Comparison of ENCODE assay signal across 9 cellular contexts in the genomic region with DNA sequence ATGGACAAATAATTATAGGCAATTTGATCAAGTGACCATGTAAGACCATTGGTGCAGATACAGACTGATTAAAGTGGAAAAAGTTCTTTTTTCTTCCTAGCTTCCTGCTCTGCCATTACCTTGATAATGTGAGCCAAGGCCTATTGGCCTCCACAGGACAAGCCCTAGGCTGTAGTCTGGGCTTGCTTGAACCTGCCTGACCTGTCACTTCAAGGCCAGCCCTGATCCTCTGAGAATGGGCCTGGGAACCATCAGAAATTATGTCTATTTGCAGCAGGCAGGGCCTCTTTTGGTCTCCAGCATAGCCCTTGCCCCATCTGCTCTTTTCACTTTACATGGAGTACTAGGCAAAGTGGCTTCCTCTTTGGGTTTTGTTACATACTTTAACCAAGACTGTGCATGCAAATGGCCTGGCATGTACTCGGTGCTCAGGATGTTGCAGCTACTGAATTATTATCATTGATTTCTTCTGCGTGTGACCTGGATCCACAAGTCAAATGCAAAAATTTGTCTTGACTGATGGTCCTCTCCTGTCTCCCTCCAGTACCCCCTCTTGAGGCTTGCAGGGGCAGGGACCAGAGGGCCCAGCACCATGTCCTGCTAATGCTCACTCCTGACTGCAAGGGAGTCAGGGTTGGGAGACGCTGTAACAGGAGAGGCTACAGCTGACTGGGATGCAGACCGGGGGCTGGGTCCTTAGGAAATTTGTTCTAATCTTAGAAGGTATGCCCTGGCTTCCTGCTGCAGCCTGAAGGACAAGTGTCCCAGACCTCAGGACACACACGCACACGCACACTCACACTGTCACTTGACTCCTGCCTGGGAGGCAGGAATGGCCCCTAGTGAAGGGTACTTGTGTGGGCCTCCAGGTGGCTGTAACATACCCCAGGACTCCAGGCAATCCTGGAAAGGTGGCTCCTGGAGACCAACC. TPM values are rescaled to one million over a fixed set of nuclear protein-coding genes. Genes with fewer than 3 reads are reported as not detected.
DNase-seq lines count a peak whose midpoint lies in the region; ATAC-seq and TF ChIP-seq lines count a peak whose summit lies in the region.
"Had no signal": no experiment of that assay in that cellular context is flagged by ENCODE, and none has a peak within 500 bp of the region (broad histone marks: within the 10 kb centered on the region; RNA-seq: fewer than 3 reads in every experiment).

No MANE protein-coding gene starts in this region.

- H3K4me1 ChIP-seq in OCI-LY1 (ENCODE audit: insufficient read depth, low read length, severe bottlenecking), result peaks cover 41% of the 10 kb centered on the region

- no peaks in the 10 kb centered on the region for H3K27me3 Mint-ChIP-seq in natural killer cell treated with Interleukin-12 subunit alpha and Interleukin-12 subunit beta and Interleukin-15 and Interleukin-18, amount 100 ng/mL, for 72 hours
- peaks cover 60% of the 10 kb centered on the region for H3K27me3 Mint-ChIP-seq in Calu3 (ENCODE audit: unreplicated experiment)

- H3K79me2 ChIP-seq in OCI-LY1 (ENCODE audit: insufficient read depth, low read length), result peaks cover 19% of the 10 kb centered on the region

- H3K27me3 ChIP-seq in OCI-LY1 (ENCODE audit: insufficient read depth, low read length), result no peaks in the 10 kb centered on the region

- peak; percentile 75 for ATAC-seq in GM18907 (IDR thresholded peaks at IDR 0.05; ENCODE audit: unreplicated experiment)
- peak; percentile 56 for ATAC-seq in HG02588 (IDR thresholded peaks at IDR 0.05; ENCODE audit: unreplicated experiment)
- ATAC-seq in natural killer cell treated with Interleukin-12 subunit alpha and Interleukin-12 subunit beta and Interleukin-15 and Interleukin-18, amount 100 ng/mL, for 72 hours, result peak in 1 of 2 donors; percentile 43

- no TSS peak for BruUV-seq in Calu3 (replicated peaks; lab: Mats Ljungman, UMichigan)

- H4K20me1 ChIP-seq in OCI-LY1 (ENCODE audit: insufficient read depth, low read length), result no peaks in the 10 kb centered on the region

- peaks cover 70 to 72% of the 10 kb centered on the region in 2 donors for H3K4me1 Mint-ChIP-seq in natural killer cell treated with Interleukin-12 subunit alpha and Interleukin-12 subunit beta and Interleukin-15 and Interleukin-18, amount 100 ng/mL, for 72 hours (ENCODE audit: low read depth in 2 of 2)
- no peaks in the 10 kb centered on the region for H3K4me1 Mint-ChIP-seq in Calu3 (ENCODE audit: low read depth, unreplicated experiment)

- no peaks in the 10 kb centered on the region for H3K36me3 Mint-ChIP-seq in natural killer cell treated with Interleukin-12 subunit alpha and Interleukin-12 subunit beta and Interleukin-15 and Interleukin-18, amount 100 ng/mL, for 72 hours
- no peaks in the 10 kb centered on the region for H3K36me3 Mint-ChIP-seq in Calu3 (ENCODE audit: insufficient read depth, unreplicated experiment)

- CTCF ChIA-PET in Calu3 (lab: Charles Lee), result no interaction called here

- H3K27ac ChIP-seq in OCI-LY1 (ENCODE audit: low read depth, low read length, poor library complexity, severe bottlenecking), result peak overlapping the region; percentile 59

- H2AFZ ChIP-seq in OCI-LY1 (ENCODE audit: low read length), result no peak overlapping the region

- H3K4me3 Mint-ChIP-seq in natural killer cell treated with Interleukin-12 subunit alpha and Interleukin-12 subunit beta and Interleukin-15 and Interleukin-18, amount 100 ng/mL, for 72 hours, result no peak overlapping the region
- no peak overlapping the region for H3K4me3 Mint-ChIP-seq in Calu3 (ENCODE audit: low read depth, unreplicated experiment)

- DNase-seq in natural killer cell treated with Interleukin-12 subunit alpha and Interleukin-12 subunit beta and Interleukin-15 and Interleukin-18, amount 100 ng/mL, for 72 hours (ENCODE audit: low spot score), result no peak
- DNase-seq in cerebellar cortex (ENCODE audit: low spot score) (no peak), posterior cingulate gyrus (no peak), Calu3 (no peak)
- DNase-seq: activated CD4-positive, alpha-beta T cell treated with anti-CD3 and anti-CD28 coated beads, Interleukin-2, amount 50 U/mL, for 4 hours; NCI-H146 had no signal

- no peak overlapping the region for H3K4me3 ChIP-seq in OCI-LY1 (ENCODE audit: low read depth, low read length, poor library complexity, severe bottlenecking)

- H3K9me2 ChIP-seq in OCI-LY1 (ENCODE audit: low read depth, low read length), result no peaks in the 10 kb centered on the region

- peaks cover 73% of the 10 kb centered on the region for H3K36me3 ChIP-seq in OCI-LY1 (ENCODE audit: insufficient read depth, low read length)

- no peak overlapping the region; the same call in 1 of the 2 replicates for H3K9ac ChIP-seq in OCI-LY1 (ENCODE audit: low read length)

- intact Hi-C loops in posterior cingulate gyrus (cut with DNase I), result no loop called here
- intact Hi-C loops in Calu3 (cut with micrococcal nuclease; ENCODE audit: unreplicated experiment), result no loop called here

- H3K4me2 ChIP-seq in OCI-LY1 (ENCODE audit: low read length), result peak overlapping the region; percentile 16; the same call in 1 of the 2 replicates

- no peaks in the 10 kb centered on the region for H3F3A ChIP-seq in OCI-LY1 (ENCODE audit: insufficient read depth, low read length)

- H3K27ac Mint-ChIP-seq in natural killer cell treated with Interleukin-12 subunit alpha and Interleukin-12 subunit beta and Interleukin-15 and Interleukin-18, amount 100 ng/mL, for 72 hours, result peak overlapping the region; percentile 44 to 47
- no peak overlapping the region for H3K27ac Mint-ChIP-seq in Calu3 (ENCODE audit: unreplicated experiment)

- no peak for TF ChIP-seq CTCF in OCI-LY1 (IDR thresholded peaks at IDR 0.05; ENCODE audit: low read length)
- TF ChIP-seq CTCF in Calu3 (IDR thresholded peaks at IDR 0.05; ENCODE audit: unreplicated experiment), result no peak

- no peaks in the 10 kb centered on the region for H3K9me3 Mint-ChIP-seq in natural killer cell treated with Interleukin-12 subunit alpha and Interleukin-12 subunit beta and Interleukin-15 and Interleukin-18, amount 100 ng/mL, for 72 hours
- H3K9me3 Mint-ChIP-seq in Calu3 (ENCODE audit: low read depth, unreplicated experiment), result no peaks in the 10 kb centered on the region

- H3K9me3 ChIP-seq in OCI-LY1 (ENCODE audit: low read length), result no peaks in the 10 kb centered on the region

RNA-seq across cellular contexts. Expression of gene RCSD1, which starts 39.4 kb away (rescaled TPM):
- total RNA-seq in natural killer cell treated with Interleukin-12 subunit alpha and Interleukin-12 subunit beta and Interleukin-15 and Interleukin-18, amount 100 ng/mL, for 72 hours, result 10 to 100 TPM; 30.3 to 30.9 TPM
- not detected in 2 replicates for total RNA-seq in Calu3 (2022)

RNA-seq across cellular contexts. Expression of gene MPZL1, which starts 52.3 kb away (rescaled TPM):
- total RNA-seq in natural killer cell treated with Interleukin-12 subunit alpha and Interleukin-12 subunit beta and Interleukin-15 and Interleukin-18, amount 100 ng/mL, for 72 hours, result 10 to 100 TPM; 15.3 to 25.6 TPM
- total RNA-seq in Calu3 (2022), result 129 and 139 TPM in 2 replicates

Comparison
In these comparisons a context has a peak if more than half of its experiments do, and no peak if none do; other contexts are left out.
1. RNA of gene RCSD1, which starts 39.4 kb away (total RNA-seq): 30.3 to 30.9 TPM in natural killer cell treated with Interleukin-12 subunit alpha and Interleukin-12 subunit beta and Interleukin-15 and Interleukin-18, amount 100 ng/mL, for 72 hours; not detected in Calu3; every median in the first group is over 10 times any median in the second.